Comparison of ENCODE assay signal across 27 cellular contexts in genomic region chr18:27656905-27657304, GRCh38.
"Had no signal": no experiment of that assay in that cellular context is flagged by ENCODE, and none has a peak within 500 bp of the region (broad histone marks: within the 10 kb centered on the region; RNA-seq: fewer than 3 reads in every experiment).

No MANE protein-coding gene starts in this region.

- H3K4me3 ChIP-seq: ascending aorta, breast epithelium, esophagus muscularis mucosa, lower lobe of right lung, mucosa of descending colon, prostate gland, sigmoid colon, spleen, testis, transverse colon had no signal

- H3K4me1 ChIP-seq: ascending aorta, breast epithelium, foreskin keratinocyte, lower lobe of right lung, prostate gland, sigmoid colon, spleen, testis, transverse colon had no signal

- H3K27ac ChIP-seq: ascending aorta, breast epithelium, esophagus muscularis mucosa, foreskin keratinocyte, lower lobe of right lung, prostate gland, sigmoid colon, spleen, testis, transverse colon had no signal

- H3K9me3 ChIP-seq: ascending aorta, breast epithelium, esophagus muscularis mucosa, lower lobe of right lung, mucosa of descending colon, prostate gland, sigmoid colon, testis, transverse colon had no signal

- H3K4me1 Mint-ChIP-seq: activated CD4-positive, alpha-beta T cell treated with anti-CD3 and anti-CD28 coated beads, Interleukin-2, amount 10 ng/mL, durations not matched to agents 24 days and 14 days; activated naive CD4-positive, alpha-beta T cell treated with anti-CD3 and anti-CD28 coated beads, Interleukin-2, amount 10 ng/mL, durations not matched to agents 7 days and 5 days; activated naive CD8-positive, alpha-beta T cell treated with anti-CD3 and anti-CD28 coated beads, Interleukin-2, amount 10 ng/mL, durations not matched to agents 7 days and 5 days; T-helper 17 cell had no signal

- ATAC-seq: left lobe of liver; mucosa of descending colon; stimulated activated naive CD8-positive, alpha-beta T cell treated with anti-CD3 and anti-CD28 coated beads, Interleukin-15, Interleukin-2, amounts not matched to agents 100 U/mL and 50 U/mL, for 24 hours; T-helper 17 cell had no signal

- DNase-seq: activated CD4-positive, alpha-beta memory T cell treated with anti-CD3 and anti-CD28 coated beads for 36 hours; activated CD4-positive, alpha-beta T cell treated with anti-CD3 and anti-CD28 coated beads, Interleukin-2, amount 10 ng/mL, durations not matched to agents 24 days and 14 days; activated CD4-positive, CD25-positive, alpha-beta regulatory T cell treated with anti-CD3 and anti-CD28 coated beads, Interleukin-2, amount 50 U/mL, for 72 hours; activated CD8-positive, alpha-beta memory T cell treated with anti-CD3 and anti-CD28 coated beads, Interleukin-2, amount 50 U/mL, for 48 hours; activated gamma-delta T cell; activated naive CD4-positive, alpha-beta T cell treated with anti-CD3 and anti-CD28 coated beads, Interleukin-2, amount 10 ng/mL, durations not matched to agents 7 days and 5 days; activated naive CD8-positive, alpha-beta T cell treated with anti-CD3 and anti-CD28 coated beads, Interleukin-2, amount 10 ng/mL, durations not matched to agents 7 days and 5 days; activated T-cell treated with anti-CD3 and anti-CD28 coated beads, Interleukin-2, amount 50 U/mL, for 24 hours; central memory CD4-positive, alpha-beta T cell; dermis blood vessel endothelial cell; effector CD4-positive, alpha-beta T cell; lower lobe of right lung; mesendoderm; mucosa of descending colon; sigmoid colon; spleen; stimulated activated naive CD8-positive, alpha-beta T cell treated with anti-CD3 and anti-CD28 coated beads, Interleukin-15, Interleukin-2, amounts not matched to agents 100 U/mL and 50 U/mL, for 24 hours; T-helper 17 cell; testis; transverse colon had no signal

- H3K9me3 Mint-ChIP-seq: activated CD4-positive, alpha-beta T cell treated with anti-CD3 and anti-CD28 coated beads, Interleukin-2, amount 10 ng/mL, durations not matched to agents 24 days and 14 days; activated naive CD4-positive, alpha-beta T cell treated with anti-CD3 and anti-CD28 coated beads, Interleukin-2, amount 10 ng/mL, durations not matched to agents 7 days and 5 days; nephron had no signal

- H3K27ac Mint-ChIP-seq: activated CD4-positive, alpha-beta memory T cell treated with anti-CD3 and anti-CD28 coated beads for 36 hours; activated CD4-positive, alpha-beta T cell treated with anti-CD3 and anti-CD28 coated beads, Interleukin-2, amount 10 ng/mL, durations not matched to agents 24 days and 14 days; activated naive CD4-positive, alpha-beta T cell treated with anti-CD3 and anti-CD28 coated beads, Interleukin-2, amount 10 ng/mL, durations not matched to agents 7 days and 5 days; activated naive CD8-positive, alpha-beta T cell treated with anti-CD3 and anti-CD28 coated beads, Interleukin-2, amount 10 ng/mL, durations not matched to agents 7 days and 5 days; activated T-cell treated with anti-CD3 and anti-CD28 coated beads, Interleukin-2, amount 50 U/mL, for 24 hours; nephron; T-helper 17 cell had no signal

- H3K36me3 Mint-ChIP-seq: activated CD4-positive, alpha-beta memory T cell treated with anti-CD3 and anti-CD28 coated beads for 36 hours; activated naive CD4-positive, alpha-beta T cell treated with anti-CD3 and anti-CD28 coated beads, Interleukin-2, amount 10 ng/mL, durations not matched to agents 7 days and 5 days; activated naive CD8-positive, alpha-beta T cell treated with anti-CD3 and anti-CD28 coated beads, Interleukin-2, amount 10 ng/mL, durations not matched to agents 7 days and 5 days had no signal

- H3K27me3 ChIP-seq: ascending aorta, breast epithelium, esophagus muscularis mucosa, sigmoid colon, spleen, testis, transverse colon had no signal

- H3K27me3 Mint-ChIP-seq: activated CD4-positive, alpha-beta memory T cell treated with anti-CD3 and anti-CD28 coated beads for 36 hours; activated CD4-positive, alpha-beta T cell treated with anti-CD3 and anti-CD28 coated beads, Interleukin-2, amount 10 ng/mL, durations not matched to agents 24 days and 14 days; activated naive CD4-positive, alpha-beta T cell treated with anti-CD3 and anti-CD28 coated beads, Interleukin-2, amount 10 ng/mL, durations not matched to agents 7 days and 5 days; activated naive CD8-positive, alpha-beta T cell treated with anti-CD3 and anti-CD28 coated beads, Interleukin-2, amount 10 ng/mL, durations not matched to agents 7 days and 5 days; activated T-cell treated with anti-CD3 and anti-CD28 coated beads, Interleukin-2, amount 50 U/mL, for 24 hours; T-helper 17 cell had no signal

- H3K36me3 ChIP-seq: ascending aorta, breast epithelium, esophagus muscularis mucosa, lower lobe of right lung, prostate gland, sigmoid colon, spleen, transverse colon had no signal

- H3K4me3 Mint-ChIP-seq: activated CD4-positive, alpha-beta memory T cell treated with anti-CD3 and anti-CD28 coated beads for 36 hours; activated CD4-positive, alpha-beta T cell treated with anti-CD3 and anti-CD28 coated beads, Interleukin-2, amount 10 ng/mL, durations not matched to agents 24 days and 14 days; activated naive CD4-positive, alpha-beta T cell treated with anti-CD3 and anti-CD28 coated beads, Interleukin-2, amount 10 ng/mL, durations not matched to agents 7 days and 5 days; activated naive CD8-positive, alpha-beta T cell treated with anti-CD3 and anti-CD28 coated beads, Interleukin-2, amount 10 ng/mL, durations not matched to agents 7 days and 5 days; activated T-cell treated with anti-CD3 and anti-CD28 coated beads, Interleukin-2, amount 50 U/mL, for 24 hours; nephron; T-helper 17 cell had no signal
